Comparison of ENCODE assay signal across 26 cellular contexts in genomic region chr9:88816141-88816540, GRCh38.
A peak's percentile ranks its signal among the peaks of the same experiment; 100 is the strongest.
DNase-seq lines count a peak whose midpoint lies in the region; ATAC-seq and TF ChIP-seq lines count a peak whose summit lies in the region.
"Had no signal": no experiment of that assay in that cellular context is flagged by ENCODE, and none has a peak within 500 bp of the region (broad histone marks: within the 10 kb centered on the region; RNA-seq: fewer than 3 reads in every experiment).

No MANE protein-coding gene starts in this region.

- no peak for ATAC-seq in HG03025 (IDR thresholded peaks at IDR 0.05; ENCODE audit: low FRiP score, unreplicated experiment)
- ATAC-seq: GM12878, GM23338 had no signal

- intact Hi-C loops in posterior cingulate gyrus (cut with DNase I), result no loop called here
- intact Hi-C loops in Calu3 (cut with micrococcal nuclease; ENCODE audit: unreplicated experiment), result no loop called here

- no peak overlapping the region for H3K27ac ChIP-seq in coronary artery
- H3K27ac ChIP-seq: cardiac muscle cell, prostate gland, tibial nerve had no signal

- BruUV-seq in Calu3 (replicated peaks; lab: Mats Ljungman, UMichigan), result no TSS peak

- no peak overlapping the region for H3K4me3 Mint-ChIP-seq in Calu3 (ENCODE audit: low read depth, unreplicated experiment)
- H3K4me3 Mint-ChIP-seq: activated CD4-positive, alpha-beta memory T cell treated with anti-CD3 and anti-CD28 coated beads for 36 hours; CD4-positive, alpha-beta memory T cell; dendritic cell treated with granulocyte-macrophage colony-stimulating factor and Interleukin-4, amounts not matched to agents 40 ng/mL and 50 ng/mL, for 4 days; GM23338; neural crest cell; stimulated activated naive CD8-positive, alpha-beta T cell treated with anti-CD3 and anti-CD28 coated beads, Interleukin-15, Interleukin-2, amounts not matched to agents 100 ng/mL and 50 ng/mL, for 24 hours had no signal

- DNase-seq in ELR (ENCODE audit: low read depth), result peak; percentile 86
- peak; percentile 90 for DNase-seq in M059J (ENCODE audit: low read depth)
- peak; percentile 59 for DNase-seq in coronary artery (ENCODE audit: low spot score)
- DNase-seq in non-pigmented ciliary epithelial cell (ENCODE audit: low read depth), result peak; percentile 61
- DNase-seq in posterior cingulate gyrus, result no peak
- no peak for DNase-seq in Calu3
- no peak for DNase-seq in SW480 (ENCODE audit: low spot score)
- DNase-seq: activated CD4-positive, alpha-beta memory T cell treated with anti-CD3 and anti-CD28 coated beads for 36 hours; activated effector memory CD4-positive, alpha-beta T cell treated with anti-CD3 and anti-CD28 coated beads, Interleukin-2, amount 50 U/mL, for 16 hours; CD4-positive, alpha-beta memory T cell; DMS 273 treated with DMSO at 0.1 percent for 48 hours; Kasumi-1; NCI-H1092; NCI-H187; NCI-H526; sigmoid colon; T1000 had no signal

- no peaks in the 10 kb centered on the region for H3K9me3 Mint-ChIP-seq in Calu3 (ENCODE audit: low read depth, unreplicated experiment)
- H3K9me3 Mint-ChIP-seq: activated CD4-positive, alpha-beta memory T cell treated with anti-CD3 and anti-CD28 coated beads for 36 hours; dendritic cell treated with granulocyte-macrophage colony-stimulating factor and Interleukin-4, amounts not matched to agents 40 ng/mL and 50 ng/mL, for 4 days; GM23338; stimulated activated naive CD8-positive, alpha-beta T cell treated with anti-CD3 and anti-CD28 coated beads, Interleukin-15, Interleukin-2, amounts not matched to agents 100 ng/mL and 50 ng/mL, for 24 hours had no signal

- H3K36me3 Mint-ChIP-seq in Calu3 (ENCODE audit: insufficient read depth, unreplicated experiment), result no peaks in the 10 kb centered on the region
- H3K36me3 Mint-ChIP-seq: activated CD4-positive, alpha-beta memory T cell treated with anti-CD3 and anti-CD28 coated beads for 36 hours; CD4-positive, alpha-beta memory T cell had no signal

- H3K27me3 Mint-ChIP-seq in Calu3 (ENCODE audit: unreplicated experiment), result peaks cover 17% of the 10 kb centered on the region

- no peak for TF ChIP-seq CTCF in coronary artery (IDR thresholded peaks at IDR 0.05)
- no peak for TF ChIP-seq CTCF in Calu3 (IDR thresholded peaks at IDR 0.05; ENCODE audit: unreplicated experiment)

- CTCF ChIA-PET in Calu3 (lab: Charles Lee), result no interaction called here

- H3K4me1 Mint-ChIP-seq in Calu3 (ENCODE audit: low read depth, unreplicated experiment), result no peaks in the 10 kb centered on the region
- H3K4me1 Mint-ChIP-seq: CD4-positive, alpha-beta memory T cell had no signal

- no peak overlapping the region for H3K4me3 ChIP-seq in coronary artery
- H3K4me3 ChIP-seq: cardiac muscle cell, GM12878, GM23338, prostate gland, sigmoid colon, tibial nerve had no signal

- H3K27ac Mint-ChIP-seq in Calu3 (ENCODE audit: unreplicated experiment), result no peak overlapping the region
- H3K27ac Mint-ChIP-seq: activated CD4-positive, alpha-beta memory T cell treated with anti-CD3 and anti-CD28 coated beads for 36 hours; CD4-positive, alpha-beta memory T cell; dendritic cell treated with granulocyte-macrophage colony-stimulating factor and Interleukin-4, amounts not matched to agents 40 ng/mL and 50 ng/mL, for 4 days; GM23338; stimulated activated naive CD8-positive, alpha-beta T cell treated with anti-CD3 and anti-CD28 coated beads, Interleukin-15, Interleukin-2, amounts not matched to agents 100 ng/mL and 50 ng/mL, for 24 hours had no signal

Comparison
In these comparisons a context has a peak if more than half of its experiments do, and no peak if none do; other contexts are left out.
1. DNase-seq: peak in ELR (single experiment), M059J (single experiment), coronary artery (single experiment) and non-pigmented ciliary epithelial cell (single experiment); none in posterior cingulate gyrus (0 of 10), Calu3 (single experiment) and SW480 (single experiment).